8 cellular contexts compared by ENCODE assay signal in the genomic region with DNA sequence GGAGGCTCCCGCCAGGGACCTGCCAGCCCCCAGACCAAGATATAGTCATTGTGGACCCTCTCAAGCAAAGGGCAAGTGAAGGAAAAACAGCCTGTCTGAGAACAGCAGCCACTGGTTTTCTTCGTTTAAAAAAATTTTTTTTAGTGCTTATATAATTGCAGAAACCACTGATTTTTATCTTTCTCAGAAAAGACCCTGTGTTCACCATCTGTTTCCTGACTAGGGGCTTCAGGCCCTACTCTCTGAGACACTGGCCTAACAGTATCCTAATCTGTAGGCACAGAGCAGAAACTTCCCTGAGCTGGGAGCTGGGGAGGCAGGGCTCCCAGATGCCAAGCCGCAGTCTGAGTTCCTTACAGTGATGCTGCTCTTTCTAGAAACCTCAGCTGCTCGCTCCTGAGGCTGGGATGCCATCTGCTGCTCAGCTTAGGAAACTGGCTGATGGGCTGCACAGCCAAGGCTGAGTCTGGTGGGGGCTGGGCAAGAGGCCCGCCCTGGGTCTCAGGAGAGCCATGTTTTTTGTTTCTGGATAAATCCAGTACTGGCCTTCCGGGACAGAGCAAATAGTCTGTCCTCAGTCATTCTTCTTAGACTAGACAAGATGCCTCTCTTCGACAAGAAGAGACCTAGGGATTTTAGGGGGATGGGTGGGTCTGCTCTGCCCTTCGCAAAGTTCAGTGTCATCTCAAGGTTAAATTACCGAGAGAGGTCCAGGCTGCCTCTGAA. TPM values are rescaled to one million over a fixed set of nuclear protein-coding genes. Genes with fewer than 3 reads are reported as not detected.
A peak's percentile ranks its signal among the peaks of the same experiment; 100 is the strongest.
DNase-seq lines count a peak whose midpoint lies in the region; ATAC-seq and TF ChIP-seq lines count a peak whose summit lies in the region.

No MANE protein-coding gene starts in this region.

- H3K27ac ChIP-seq in 22Rv1 = no peak overlapping the region

- TF ChIP-seq CTCF in 22Rv1 (IDR thresholded peaks at IDR 0.05) (peak; percentile 92), GM13977 (IDR thresholded peaks at IDR 0.05; ENCODE audit: extremely low read depth, insufficient read depth, missing control alignments) (peak; percentile 93)

- DNase-seq in GM13977 (ENCODE audit: low spot score) (peak; percentile 77), NCI-H460 (ENCODE audit: extremely low read depth, low read depth) (peak; percentile 90), cerebellum (ENCODE audit: low spot score) (peak; percentile 92), left colon (peak; percentile 84)
- peak; percentile 47 for DNase-seq in stimulated activated CD4-positive, alpha-beta T cell treated with anti-CD3 and anti-CD28 coated beads, Interleukin-2, amount 100 ng/mL, for 4 hours (ENCODE audit: low read depth)

- in situ Hi-C loops in GM13977 (cut with MboI; ENCODE audit: low pct_unique_long_range_greater_than_20kb, low sequenced_read_pairs, unreplicated experiment) = loop anchor here (25.0 kb wide), 2 partner anchors 450 to 625 kb away; no protein-coding TSS in a partner anchor

- ATAC-seq in HG03175 (IDR thresholded peaks at IDR 0.05; ENCODE audit: unreplicated experiment) = peak; percentile 71
- peak; percentile 93 to 98 for ATAC-seq in activated CD4-positive, CD25-positive, alpha-beta regulatory T cell treated with anti-CD3 and anti-CD28 coated beads, Interleukin-2, amount 50 U/mL, for 24 hours
- peak; percentile 99 for ATAC-seq in left colon

- intact Hi-C loops in left colon (cut with DNase I, micrococcal nuclease) = loop anchor here in 1 of 2 donors (5.0 to 10.0 kb wide), 2 partner anchors 170 to 678 kb away; no protein-coding TSS in a partner anchor

RNA-seq across cellular contexts. Expression of gene MATR3, which starts 31.0 kb away (rescaled TPM):
- total RNA-seq in NCI-H460 (2014; rRNA removed; shearing (Covaris generic)) = 344 and 359 TPM in 2 replicates
- polyA plus RNA-seq in NCI-H460 (2014; cell fraction: nucleus; rRNA removed) = 255 and 322 TPM in 2 replicates
- total RNA-seq in cerebellum = 477 TPM
- total RNA-seq in left colon = 100 to 1,000 TPM in 1 of 2 donors, 10 to 100 TPM in 1; 98.4 to 106 TPM
